In the genomic region with DNA sequence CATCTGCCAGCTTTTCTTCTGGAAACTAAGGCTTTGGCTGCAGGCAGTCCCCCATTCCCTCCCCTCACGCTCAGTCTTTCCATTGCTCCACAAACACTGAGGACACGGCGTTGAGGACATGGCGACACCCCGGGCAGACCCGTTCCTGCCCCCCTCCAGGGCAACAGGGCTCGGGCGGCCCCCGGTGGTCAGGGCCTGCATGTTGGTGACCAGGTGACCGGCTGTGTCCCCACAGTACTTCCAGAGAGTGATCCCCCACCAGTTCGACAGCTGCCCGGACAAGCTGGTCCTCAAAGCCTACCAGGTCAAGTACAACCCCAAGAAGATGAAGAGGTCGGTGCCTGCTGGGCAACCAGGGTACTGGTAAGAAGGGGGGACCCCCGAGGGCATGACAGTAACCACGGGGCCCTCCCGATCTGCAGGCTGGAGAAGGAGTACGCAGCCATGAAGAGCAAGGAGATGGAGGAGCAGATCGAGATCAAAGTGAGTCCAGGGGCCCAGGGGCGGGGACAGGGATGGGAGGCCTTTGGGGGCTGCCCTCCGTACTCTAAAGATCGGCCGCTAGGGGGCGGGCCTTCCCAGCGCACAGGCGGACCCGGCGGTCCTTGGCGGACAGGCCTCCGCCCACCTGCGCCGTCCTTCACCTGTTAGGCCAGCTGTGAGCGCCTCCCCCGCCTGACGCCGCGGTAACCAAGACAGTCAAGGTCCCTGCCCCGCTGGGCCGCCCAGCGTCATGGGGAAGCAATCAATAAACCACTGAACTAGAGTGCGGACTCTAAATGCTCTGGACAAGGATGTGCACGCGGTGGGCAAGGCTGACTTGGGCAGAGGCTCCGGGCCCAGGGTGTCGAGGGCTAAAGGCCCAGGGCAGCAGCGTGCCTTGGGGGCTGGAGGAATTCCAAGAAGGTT, we compare ENCODE assay signal across 9 cellular contexts. TPM values are rescaled to one million over a fixed set of nuclear protein-coding genes. Genes with fewer than 3 reads are reported as not detected.
A peak's percentile ranks its signal among the peaks of the same experiment; 100 is the strongest.
DNase-seq lines count a peak whose midpoint lies in the region; ATAC-seq and TF ChIP-seq lines count a peak whose summit lies in the region.
"Had no signal": no experiment of that assay in that cellular context is flagged by ENCODE, and none has a peak within 500 bp of the region (broad histone marks: within the 10 kb centered on the region; RNA-seq: fewer than 3 reads in every experiment).

No MANE protein-coding gene starts in this region.

- peak; percentile 86 for DNase-seq in DMS153 (lab: John Stamatoyannopoulos, UW)
- peak; percentile 32 for DNase-seq in Jurkat, Clone E6-1 (ENCODE audit: low read depth, low spot score)
- peak; percentile 45 for DNase-seq in RKO (ENCODE audit: low spot score)
- DNase-seq in activated T-helper 2 cell treated with anti-CD3 and anti-CD28 coated beads, Interferon-gamma antibody, Interleukin-2, Interleukin-4, amounts not matched to agents 10 μg/mL and 5 μg/mL and 100 μg/mL, durations not matched to agents 14 hours and 24 hours and 36 hours (ENCODE audit: low spot score) = peak; percentile 51
- DNase-seq in fibroblast of the aortic adventitia (ENCODE audit: low read depth) = peak; percentile 48
- DNase-seq in nucleus accumbens (lab: John Stamatoyannopoulos, UW) = peak in 47 of 56 donors; percentile 17 to 78 (median 48)
- DNase-seq in type B pancreatic cell (ENCODE audit: extremely low spot score, unreplicated experiment) = peak; percentile 88

- no peaks in the 10 kb centered on the region for H3K36me3 Mint-ChIP-seq in activated T-helper 2 cell treated with anti-CD3 and anti-CD28 coated beads, Interferon-gamma antibody, Interleukin-2, Interleukin-4, amounts not matched to agents 10 μg/mL and 5 μg/mL and 100 μg/mL, durations not matched to agents 14 hours and 24 hours and 36 hours (ENCODE audit: low read depth)
- H3K36me3 Mint-ChIP-seq in type B pancreatic cell = no peaks in the 10 kb centered on the region

- H3K4me1 Mint-ChIP-seq in activated T-helper 2 cell treated with anti-CD3 and anti-CD28 coated beads, Interferon-gamma antibody, Interleukin-2, Interleukin-4, amounts not matched to agents 10 μg/mL and 5 μg/mL and 100 μg/mL, durations not matched to agents 14 hours and 24 hours and 36 hours (ENCODE audit: low read depth) = peaks cover 4% of the 10 kb centered on the region
- peaks cover 7% of the 10 kb centered on the region for H3K4me1 Mint-ChIP-seq in type B pancreatic cell (ENCODE audit: unreplicated experiment)

- H3K27me3 Mint-ChIP-seq in activated T-helper 2 cell treated with anti-CD3 and anti-CD28 coated beads, Interferon-gamma antibody, Interleukin-2, Interleukin-4, amounts not matched to agents 10 μg/mL and 5 μg/mL and 100 μg/mL, durations not matched to agents 14 hours and 24 hours and 36 hours (ENCODE audit: low read depth) = no peaks in the 10 kb centered on the region
- H3K27me3 Mint-ChIP-seq in type B pancreatic cell = peaks cover 7% of the 10 kb centered on the region

- peak; percentile 77 for TF ChIP-seq CTCF in fibroblast of the aortic adventitia (IDR thresholded peaks at IDR 0.05; ENCODE audit: insufficient read depth, low read length)
- peak; percentile 96 for TF ChIP-seq CTCF in type B pancreatic cell (conservative IDR thresholded peaks at IDR 0.05)

- no peak for ATAC-seq in HG03469 (IDR thresholded peaks at IDR 0.05; ENCODE audit: unreplicated experiment)

- no peak overlapping the region for H3K4me3 ChIP-seq in Jurkat, Clone E6-1 (ENCODE audit: low read length)
- H3K4me3 ChIP-seq in fibroblast of the aortic adventitia (ENCODE audit: low read depth, low read length) = no peak overlapping the region

- H3K4me3 Mint-ChIP-seq in activated T-helper 2 cell treated with anti-CD3 and anti-CD28 coated beads, Interferon-gamma antibody, Interleukin-2, Interleukin-4, amounts not matched to agents 10 μg/mL and 5 μg/mL and 100 μg/mL, durations not matched to agents 14 hours and 24 hours and 36 hours (ENCODE audit: low read depth) = no peak overlapping the region
- H3K4me3 Mint-ChIP-seq in type B pancreatic cell = no peak overlapping the region
- H3K4me3 Mint-ChIP-seq: T-helper 1 cell treated with Interleukin-12 subunit alpha and Interleukin-12 subunit beta and Interleukin-4 antibody, amounts not matched to agents 30 μg/mL and 1 μg/mL, for 36 hours had no signal

- intact Hi-C loops in activated T-helper 2 cell treated with anti-CD3 and anti-CD28 coated beads, Interferon-gamma antibody, Interleukin-2, Interleukin-4, amounts not matched to agents 10 μg/mL and 5 μg/mL and 100 μg/mL, durations not matched to agents 14 hours and 24 hours and 36 hours (cut with micrococcal nuclease) = no loop called here

- no peak overlapping the region for H3K27ac Mint-ChIP-seq in activated T-helper 2 cell treated with anti-CD3 and anti-CD28 coated beads, Interferon-gamma antibody, Interleukin-2, Interleukin-4, amounts not matched to agents 10 μg/mL and 5 μg/mL and 100 μg/mL, durations not matched to agents 14 hours and 24 hours and 36 hours
- H3K27ac Mint-ChIP-seq in type B pancreatic cell = peak overlapping the region; percentile 79
- H3K27ac Mint-ChIP-seq: T-helper 1 cell treated with Interleukin-12 subunit alpha and Interleukin-12 subunit beta and Interleukin-4 antibody, amounts not matched to agents 30 μg/mL and 1 μg/mL, for 36 hours had no signal

- H3K9me3 Mint-ChIP-seq in activated T-helper 2 cell treated with anti-CD3 and anti-CD28 coated beads, Interferon-gamma antibody, Interleukin-2, Interleukin-4, amounts not matched to agents 10 μg/mL and 5 μg/mL and 100 μg/mL, durations not matched to agents 14 hours and 24 hours and 36 hours = no peaks in the 10 kb centered on the region
- H3K9me3 Mint-ChIP-seq in type B pancreatic cell = no peaks in the 10 kb centered on the region
- H3K9me3 Mint-ChIP-seq: T-helper 1 cell treated with Interleukin-12 subunit alpha and Interleukin-12 subunit beta and Interleukin-4 antibody, amounts not matched to agents 30 μg/mL and 1 μg/mL, for 36 hours had no signal

RNA-seq across cellular contexts. Expression of gene PRR36, which starts 21.1 kb away (rescaled TPM):
- 9.4 TPM for polyA plus RNA-seq in Jurkat, Clone E6-1 (2012; ENCODE audit: insufficient read depth, insufficient read length)
- total RNA-seq in activated T-helper 2 cell treated with anti-CD3 and anti-CD28 coated beads, Interferon-gamma antibody, Interleukin-2, Interleukin-4, amounts not matched to agents 10 μg/mL and 5 μg/mL and 100 μg/mL, durations not matched to agents 14 hours and 24 hours and 36 hours = 0.05 TPM in 1 of 2 replicates, not detected in the other
- total RNA-seq in fibroblast of the aortic adventitia (ENCODE audit: low replicate concordance) (0.09 and 0.90 TPM in 2 replicates), type B pancreatic cell (ENCODE audit: low replicate concordance) (8.5 and 10.9 TPM in 2 replicates)

RNA-seq across cellular contexts. Expression of gene EVI5L, which starts 23.1 kb away (rescaled TPM):
- 14.4 TPM for polyA plus RNA-seq in Jurkat, Clone E6-1 (2012; ENCODE audit: insufficient read depth, insufficient read length)
- 3.8 and 4.5 TPM in 2 replicates for total RNA-seq in activated T-helper 2 cell treated with anti-CD3 and anti-CD28 coated beads, Interferon-gamma antibody, Interleukin-2, Interleukin-4, amounts not matched to agents 10 μg/mL and 5 μg/mL and 100 μg/mL, durations not matched to agents 14 hours and 24 hours and 36 hours
- total RNA-seq in fibroblast of the aortic adventitia (ENCODE audit: low replicate concordance) = 16.6 and 22.3 TPM in 2 replicates
- 11.7 and 19.0 TPM in 2 replicates for total RNA-seq in type B pancreatic cell (ENCODE audit: low replicate concordance)

RNA-seq across cellular contexts. Expression of gene LRRC8E, which starts 35.2 kb away (rescaled TPM):
- polyA plus RNA-seq in Jurkat, Clone E6-1 (2012; ENCODE audit: insufficient read depth, insufficient read length) = 0.85 TPM
- not detected in 2 replicates for total RNA-seq in activated T-helper 2 cell treated with anti-CD3 and anti-CD28 coated beads, Interferon-gamma antibody, Interleukin-2, Interleukin-4, amounts not matched to agents 10 μg/mL and 5 μg/mL and 100 μg/mL, durations not matched to agents 14 hours and 24 hours and 36 hours
- total RNA-seq in fibroblast of the aortic adventitia (ENCODE audit: low replicate concordance) = 2.1 and 5.2 TPM in 2 replicates
- total RNA-seq in type B pancreatic cell (ENCODE audit: low replicate concordance) = 4.3 and 7.4 TPM in 2 replicates

RNA-seq across cellular contexts. Expression of gene MAP2K7, which starts 50.6 kb away (rescaled TPM):
- 30.5 TPM for polyA plus RNA-seq in Jurkat, Clone E6-1 (2012; ENCODE audit: insufficient read depth, insufficient read length)
- 43.0 and 44.6 TPM in 2 replicates for total RNA-seq in activated T-helper 2 cell treated with anti-CD3 and anti-CD28 coated beads, Interferon-gamma antibody, Interleukin-2, Interleukin-4, amounts not matched to agents 10 μg/mL and 5 μg/mL and 100 μg/mL, durations not matched to agents 14 hours and 24 hours and 36 hours
- total RNA-seq in fibroblast of the aortic adventitia (ENCODE audit: low replicate concordance) (3.4 and 10.2 TPM in 2 replicates), type B pancreatic cell (ENCODE audit: low replicate concordance) (38.2 and 42.2 TPM in 2 replicates)

Comparison
In these comparisons a context has a peak if more than half of its experiments do, and no peak if none do; other contexts are left out.
1. DNase-seq: peak in every context shown above with its lines; median percentile 88 in type B pancreatic cell; 86 in DMS153; 51 in activated T-helper 2 cell treated with anti-CD3 and anti-CD28 coated beads, Interferon-gamma antibody, Interleukin-2, Interleukin-4, amounts not matched to agents 10 μg/mL and 5 μg/mL and 100 μg/mL, durations not matched to agents 14 hours and 24 hours and 36 hours; 48 in fibroblast of the aortic adventitia; 48 in nucleus accumbens; 45 in RKO; 32 in Jurkat, Clone E6-1.